In genomic region chr7:100817097-100817496, GRCh38 we compare ENCODE assay signal across 28 cellular contexts.
"Had no signal": no experiment of that assay in that cellular context is flagged by ENCODE, and none has a peak within 500 bp of the region (broad histone marks: within the 10 kb centered on the region; RNA-seq: fewer than 3 reads in every experiment).

No MANE protein-coding gene starts in this region.

- DNase-seq: dermis blood vessel endothelial cell; effector memory CD4-positive, alpha-beta T cell; esophagus squamous epithelium; foreskin melanocyte; glutamatergic neuron; hypothalamus; left ventricle myocardium superior; lower lobe of right lung; naive thymus-derived CD4-positive, alpha-beta T cell; occipital lobe; stimulated activated CD4-positive, alpha-beta T cell treated with anti-CD3 and anti-CD28 coated beads, Interleukin-12 subunit alpha, Interleukin-12 subunit beta, amount 100 ng/mL, for 4 hours; stimulated activated CD4-positive, alpha-beta T cell treated with anti-CD3 and anti-CD28 coated beads, Interleukin-1b, Interleukin-23, amount 100 ng/mL, for 48 hours; stimulated activated CD4-positive, alpha-beta T cell treated with anti-CD3 and anti-CD28 coated beads, Interleukin-4, amount 100 ng/mL, for 1 hour; stimulated activated CD8-positive, alpha-beta memory T cell treated with anti-CD3 and anti-CD28 coated beads, Interleukin-4, amount 100 ng/mL, for 48 hours; stimulated activated naive CD4-positive, alpha-beta T cell treated with Interleukin-2 at 50 U/mL for 16 hours; stomach; thyroid gland had no signal

- H3K4me1 Mint-ChIP-seq: memory B cell, nephron had no signal

- H3K27me3 ChIP-seq: esophagus squamous epithelium, stomach, thyroid gland had no signal

- ATAC-seq: left ventricle myocardium superior; lower lobe of right lung; naive thymus-derived CD4-positive, alpha-beta T cell; sciatic nerve had no signal

- H3K4me3 ChIP-seq: coronary artery, esophagus squamous epithelium, lower lobe of right lung, mucosa of descending colon, smooth muscle cell, stomach, thyroid gland had no signal

- H3K4me3 Mint-ChIP-seq: memory B cell; naive thymus-derived CD4-positive, alpha-beta T cell; nephron; type B pancreatic cell had no signal

- H3K4me1 ChIP-seq: esophagus squamous epithelium, parathyroid adenoma, stomach, thyroid gland had no signal

- H3K79me2 ChIP-seq: parathyroid adenoma had no signal

- H2AFZ ChIP-seq: parathyroid adenoma had no signal

- H3K9me3 Mint-ChIP-seq: memory B cell; naive thymus-derived CD4-positive, alpha-beta T cell; nephron; type B pancreatic cell had no signal

- H3K4me2 ChIP-seq: smooth muscle cell had no signal

- FAIRE-seq: endothelial cell of umbilical vein, keratinocyte had no signal

- H3K9ac ChIP-seq: parathyroid adenoma had no signal

- H3K27ac Mint-ChIP-seq: memory B cell, nephron, progenitor cell of endocrine pancreas, type B pancreatic cell had no signal

- H3K27ac ChIP-seq: coronary artery, esophagus squamous epithelium, lower lobe of right lung, parathyroid adenoma, stomach, thyroid gland had no signal

- H3K27me3 Mint-ChIP-seq: naive thymus-derived CD4-positive, alpha-beta T cell; progenitor cell of endocrine pancreas; type B pancreatic cell had no signal

- H3K9me3 ChIP-seq: esophagus squamous epithelium, lower lobe of right lung, mucosa of descending colon, stomach, thyroid gland had no signal
